Comparison of ENCODE assay signal across 8 cellular contexts in genomic region chr6:163170294-163170883, GRCh38.
DNase-seq lines count a peak whose midpoint lies in the region; ATAC-seq and TF ChIP-seq lines count a peak whose summit lies in the region.

No MANE protein-coding gene starts in this region.

- CTCF ChIA-PET in PC-3 (lab: Charles Lee): no interaction called here

- H3F3A ChIP-seq in PC-3 (ENCODE audit: low read length, unreplicated experiment): no peaks in the 10 kb centered on the region

- no peak overlapping the region for H3K4me2 ChIP-seq in PC-3 (ENCODE audit: low read length)

- POLR2A ChIA-PET in PC-3 (lab: Charles Lee; ENCODE audit: unreplicated experiment): no interaction called here

- no peaks in the 10 kb centered on the region for H3K9me3 ChIP-seq in PC-3 (ENCODE audit: low read length)

- H2AFZ ChIP-seq in PC-3 (ENCODE audit: low read length): peak overlapping the region; percentile 30

- H3K36me3 ChIP-seq in PC-3 (ENCODE audit: low read depth, low read length): no peaks in the 10 kb centered on the region

- no peaks in the 10 kb centered on the region for H3K79me2 ChIP-seq in PC-3 (ENCODE audit: low read length)

- no peaks in the 10 kb centered on the region for H3K4me1 ChIP-seq in PC-3 (ENCODE audit: insufficient read depth, low read length)

- no peak overlapping the region for H3K27ac ChIP-seq in PC-3 (ENCODE audit: low read length)

- H3K9ac ChIP-seq in PC-3 (ENCODE audit: low read length): no peak overlapping the region

- no peaks in the 10 kb centered on the region for H3K27me3 ChIP-seq in PC-3 (ENCODE audit: low read length)

- H3K4me3 ChIP-seq in PC-3 (ENCODE audit: low read length) (no peak overlapping the region), epithelial cell of esophagus (ENCODE audit: low read length) (no peak overlapping the region)

- peak; percentile 72 for TF ChIP-seq CTCF in PC-3 (conservative IDR thresholded peaks at IDR 0.05; ENCODE audit: low read depth, low read length)
- peak; percentile 59 for TF ChIP-seq CTCF in epithelial cell of esophagus (IDR thresholded peaks at IDR 0.05; ENCODE audit: insufficient read depth, low read depth, low read length, missing control alignments)

- no TSS peak for BruUV-seq in PC-3 (replicated peaks; lab: Mats Ljungman, UMichigan)

- H3K9me2 ChIP-seq in PC-3 (replicated peaks; ENCODE audit: low read length): no peaks in the 10 kb centered on the region

- DNase-seq in activated T-cell treated with anti-CD3 and anti-CD28 coated beads for 48 hours (ENCODE audit: low read depth) (peak; percentile 16), PC-3 (peak; percentile 33), epithelial cell of esophagus (ENCODE audit: low read depth) (peak; percentile 6), NCI-H2171 (lab: John Stamatoyannopoulos, UW) (no peak), T-helper 9 cell (no peak)
- DNase-seq in activated T-cell treated with anti-CD3 and anti-CD28 coated beads, Interleukin-2, amount 50 U/mL, for 1 hour: no peak
- DNase-seq in stimulated activated CD4-positive, alpha-beta T cell treated with anti-CD3 and anti-CD28 coated beads, Interleukin-15, amount 100 ng/mL, for 48 hours (ENCODE audit: low read depth in 2 of 2): peak; percentile 10 to 11

- H4K20me1 ChIP-seq in PC-3 (ENCODE audit: low read length): no peaks in the 10 kb centered on the region

- peak; percentile 80 for ATAC-seq in HG02588 (IDR thresholded peaks at IDR 0.05; ENCODE audit: unreplicated experiment)
- ATAC-seq in PC-3: no peak

- intact Hi-C loops in PC-3 (cut with micrococcal nuclease): loop anchor here (10.0 kb wide), 1 partner anchor 1754 kb away; no protein-coding TSS in a partner anchor

Comparison
In these comparisons a context has a peak if more than half of its experiments do, and no peak if none do; other contexts are left out.
1. DNase-seq: peak in activated T-cell treated with anti-CD3 and anti-CD28 coated beads for 48 hours (single experiment), PC-3 (single experiment), epithelial cell of esophagus (single experiment) and stimulated activated CD4-positive, alpha-beta T cell treated with anti-CD3 and anti-CD28 coated beads, Interleukin-15, amount 100 ng/mL, for 48 hours (2 of 2); none in activated T-cell treated with anti-CD3 and anti-CD28 coated beads, Interleukin-2, amount 50 U/mL, for 1 hour (single experiment), NCI-H2171 (single experiment) and T-helper 9 cell (single experiment).